8 cellular contexts compared by ENCODE assay signal in the genomic region with DNA sequence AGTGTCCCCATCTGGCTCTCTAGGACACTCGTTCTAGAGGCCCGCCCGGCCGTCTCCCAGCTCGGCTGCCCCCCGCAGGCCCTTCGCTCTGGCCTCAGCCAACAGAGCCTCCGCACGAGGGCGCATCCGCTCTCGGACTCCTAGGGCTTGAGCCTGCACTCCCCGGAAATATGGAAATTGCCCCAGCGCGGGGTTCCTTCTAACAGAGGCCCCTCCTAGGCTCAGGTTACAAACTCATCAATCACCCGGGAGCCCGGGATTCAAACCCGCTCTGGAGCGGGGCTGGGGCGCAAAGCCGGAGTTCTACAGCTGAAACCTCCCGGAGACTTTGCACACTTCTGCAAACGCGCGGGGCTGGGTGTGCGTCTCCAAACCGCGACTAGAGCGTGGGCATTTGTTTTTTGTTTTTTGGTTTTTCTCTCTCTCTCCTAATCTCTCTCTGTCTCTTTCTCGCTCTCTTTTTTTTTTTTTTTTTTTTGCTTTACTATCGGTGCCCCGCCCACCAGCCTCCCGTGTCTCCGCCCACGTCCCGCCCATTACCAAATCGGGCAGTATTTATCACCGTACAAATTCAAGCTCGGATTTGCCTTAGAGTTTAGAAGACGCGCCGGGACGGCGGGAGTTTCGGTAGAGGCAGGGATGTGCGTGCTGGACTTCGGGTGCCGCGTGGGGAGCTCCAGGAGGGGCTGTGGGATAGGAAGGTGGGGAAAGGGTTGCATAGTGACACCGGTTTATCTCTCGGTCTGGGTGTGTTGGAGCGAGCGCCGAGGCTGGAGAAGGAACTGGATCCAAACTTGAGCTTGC. TPM values are rescaled to one million over a fixed set of nuclear protein-coding genes. Genes with fewer than 3 reads are reported as not detected.
DNase-seq lines count a peak whose midpoint lies in the region; ATAC-seq, FAIRE-seq and TF ChIP-seq lines count a peak whose summit lies in the region.

No MANE protein-coding gene starts in this region.

- H3K9ac ChIP-seq in HCT116 (ENCODE audit: low read length) (peak overlapping the region; percentile 54), keratinocyte (ENCODE audit: control insufficient read depth, extremely low read depth, insufficient read depth, low read length) (peak overlapping the region; percentile 36)

- CTCF ChIA-PET in HCT116 (lab: Charles Lee) = interaction anchor here (0.6 to 2.3 kb wide), 26 partner anchors 9 to 1048 kb away, joined by 3 to 22 read pairs (median 4); no protein-coding TSS in a partner anchor

- H3K79me2 ChIP-seq in HCT116 (ENCODE audit: insufficient read depth, low read length) (no peaks in the 10 kb centered on the region), keratinocyte (ENCODE audit: control insufficient read depth, insufficient read depth, low read length) (no peaks in the 10 kb centered on the region)

- H3K27me3 ChIP-seq in BE2C (peaks cover 50% of the 10 kb centered on the region), HCT116 (ENCODE audit: insufficient read depth, low read length) (no peaks in the 10 kb centered on the region), keratinocyte (ENCODE audit: control insufficient read depth, extremely low read depth, insufficient read depth, low read length) (peaks cover 41% of the 10 kb centered on the region)

- intact Hi-C loops in HCT116 (cut with micrococcal nuclease) = loop anchor here (1.0 to 5.0 kb wide), 7 partner anchors 89 to 501 kb away; no protein-coding TSS in a partner anchor

- H3K36me3 ChIP-seq in BE2C (no peaks in the 10 kb centered on the region), HCT116 (ENCODE audit: control insufficient read depth in 1 of 2, insufficient read depth in 2 of 2, low read length in 2 of 2) (no peaks in the 10 kb centered on the region), keratinocyte (ENCODE audit: control insufficient read depth in 2 of 2, extremely low read depth in 1 of 2, insufficient read depth in 2 of 2, low read length in 2 of 2) (no peaks in the 10 kb centered on the region)

- H3K27ac ChIP-seq in HCT116 (ENCODE audit: low read depth, low read length) (peak overlapping the region; percentile 55), keratinocyte (ENCODE audit: control insufficient read depth, insufficient read depth, low read length) (peak overlapping the region; percentile 10)

- H3K4me2 ChIP-seq in HCT116 (ENCODE audit: low read length) = peak overlapping the region; percentile 89
- peak overlapping the region; percentile 79 for H3K4me2 ChIP-seq in keratinocyte (ENCODE audit: control insufficient read depth, extremely low read depth, insufficient read depth, low read depth, low read length)

- peak; percentile 95 for ATAC-seq in HCT116
- ATAC-seq in GM18858 (IDR thresholded peaks at IDR 0.05; ENCODE audit: unreplicated experiment) = no peak
- no peak for ATAC-seq in GM18511 (IDR thresholded peaks at IDR 0.05; ENCODE audit: unreplicated experiment)

- H2AFZ ChIP-seq in HCT116 (ENCODE audit: low read depth, low read length, poor library complexity, severe bottlenecking) (peak overlapping the region; percentile 67), keratinocyte (ENCODE audit: control insufficient read depth, low read length) (peak overlapping the region; percentile 86)

- TF ChIP-seq POLR2A in HCT116 (IDR thresholded peaks at IDR 0.05; ENCODE audit: borderline replicate concordance, extremely low read depth, insufficient read depth, insufficient read length) = peak; percentile 60

- H3K4me1 ChIP-seq in BE2C (no peaks in the 10 kb centered on the region), HCT116 (ENCODE audit: control insufficient read depth in 1 of 2, insufficient read depth in 2 of 2, low read length in 2 of 2) (peaks cover 11 to 22% of the 10 kb centered on the region in 2 experiments; a peak in 3 of 4 replicates), keratinocyte (ENCODE audit: control insufficient read depth, extremely low read depth, insufficient read depth, low read length) (peaks cover 15% of the 10 kb centered on the region)

- H4K20me1 ChIP-seq in HCT116 (ENCODE audit: insufficient read depth) (no peaks in the 10 kb centered on the region), keratinocyte (ENCODE audit: control insufficient read depth, extremely low read depth, insufficient read depth, low read length) (no peaks in the 10 kb centered on the region)

- no peaks in the 10 kb centered on the region for H3K9me1 ChIP-seq in keratinocyte (ENCODE audit: control insufficient read depth, extremely low read depth, insufficient read depth, low read length)

- H3K9me3 ChIP-seq in BE2C = no peaks in the 10 kb centered on the region
- no peaks in the 10 kb centered on the region for H3K9me3 ChIP-seq in HCT116 (ENCODE audit: control insufficient read depth in 1 of 2, insufficient read depth in 1 of 2, low read depth in 1 of 2, low read length in 2 of 2)
- H3K9me3 ChIP-seq in keratinocyte (ENCODE audit: control insufficient read depth, low read depth, low read length) = no peaks in the 10 kb centered on the region

- BruUV-seq in HCT116 (replicated peaks; lab: Mats Ljungman, UMichigan) = no TSS peak

- dilution Hi-C loops in keratinocyte (cut with MboI; ENCODE audit: extremely low pct_ligation_motif_present, low sequenced_read_pairs) = no loop called here

- peak overlapping the region; percentile 47 for H3K4me3 ChIP-seq in BE2C (ENCODE audit: low read depth, low read length)
- H3K4me3 ChIP-seq in HCT116 (replicated peaks in 1 of 2; ENCODE audit: low read depth in 1 of 2, low read length in 2 of 2) = peak overlapping the region; percentile 62 to 63
- peak overlapping the region; percentile 57 to 67 for H3K4me3 ChIP-seq in cardiac fibroblast (replicated peaks in 1 of 2; ENCODE audit: low read depth in 2 of 2, low read length in 2 of 2)
- H3K4me3 ChIP-seq in keratinocyte (ENCODE audit: control insufficient read depth in 2 of 3, extremely low read depth in 1 of 3, insufficient read depth in 2 of 3, low read depth in 1 of 3, low read length in 3 of 3) = peak overlapping the region; percentile 41 to 73 (median 71)

- peak; percentile 64 for TF ChIP-seq CTCF in BE2C (IDR thresholded peaks at IDR 0.05; ENCODE audit: low read depth, low read length)
- peak; percentile 86 to 98 (median 88) for TF ChIP-seq CTCF in HCT116 (IDR thresholded peaks at IDR 0.05 in 2 of 3, conservative IDR thresholded peaks at IDR 0.05 in 1 of 3; ENCODE audit: borderline replicate concordance in 1 of 3, insufficient read depth in 1 of 3, low read depth in 2 of 3, low read length in 2 of 3)
- TF ChIP-seq CTCF in cardiac fibroblast (IDR thresholded peaks at IDR 0.05; ENCODE audit: low read depth, low read length) = peak; percentile 83
- peak in 2 of 3 experiments; percentile 77 to 83 for TF ChIP-seq CTCF in keratinocyte (optimal IDR thresholded peaks at IDR 0.05 in 1 of 3, IDR thresholded peaks at IDR 0.05 in 1 of 3, conservative IDR thresholded peaks at IDR 0.05 in 1 of 3; ENCODE audit: extremely low read depth in 1 of 3, insufficient read depth in 2 of 3, low read length in 3 of 3)

- FAIRE-seq in keratinocyte (lab: Jason Lieb, UNC) = no peak

- RAD21 ChIA-PET in HCT116 (lab: Charles Lee; ENCODE audit: low non-redundant PET in 1 of 2, low total read pairs in 2 of 2, uncharacterized antibody in 2 of 2, unreplicated experiment in 2 of 2) = interaction anchor here (0.7 to 2.1 kb wide), 12 partner anchors 11 to 487 kb away, joined by 3 to 14 read pairs (median 4); no protein-coding TSS in a partner anchor

- POLR2A ChIA-PET in HCT116 (lab: Charles Lee) = interaction anchor here (0.6 to 1.2 kb wide), 9 partner anchors 9 to 812 kb away, joined by 3 to 6 read pairs (median 3); no protein-coding TSS in a partner anchor

- DNase-seq in BE2C (peak; percentile 64), HCT116 (ENCODE audit: low read depth, low spot score) (peak; percentile 97), SW480 (ENCODE audit: low spot score) (peak; percentile 91), cardiac fibroblast (ENCODE audit: low read depth in 2 of 2) (peak; percentile 93 to 98), keratinocyte (ENCODE audit: low read depth, low spot score) (peak; percentile 59)
- peak; percentile 43 for DNase-seq in stimulated activated CD4-positive, alpha-beta T cell treated with anti-CD3 and anti-CD28 coated beads, Interleukin-12 subunit alpha, Interleukin-12 subunit beta, amount 100 ng/mL, for 4 hours

- TF ChIP-seq RAD21 in HCT116 (IDR thresholded peaks at IDR 0.05; ENCODE audit: low read depth) = peak; percentile 95

- H3K9me2 ChIP-seq in HCT116 (ENCODE audit: insufficient read depth) = no peaks in the 10 kb centered on the region

RNA-seq across cellular contexts. Expression of gene FOXL1, which starts 2.4 kb away (rescaled TPM):
- not detected for polyA plus RNA-seq in BE2C (2012; ENCODE audit: insufficient read depth, insufficient read length, low read depth)
- total RNA-seq in HCT116 (2021; ENCODE audit: unreplicated experiment) = 7.5 TPM
- polyA plus RNA-seq in HCT116 (2012) = 2.0 and 3.0 TPM in 2 replicates
- polyA plus RNA-seq in keratinocyte = 0.10 to 0.13 TPM (median 0.11 TPM) in 3 replicates
- polyA plus RNA-seq in keratinocyte (2011; ENCODE audit: low read depth) = 0.11 TPM
- polyA plus RNA-seq in keratinocyte (2011; cell fraction: cytosol; rRNA removed) = 0.08 and 0.09 TPM in 2 replicates
- polyA plus RNA-seq in keratinocyte (2011; cell fraction: nucleus; rRNA removed) = 0.13 and 0.15 TPM in 2 replicates
- 0.11 and 0.24 TPM in 2 replicates for polyA plus RNA-seq in keratinocyte (2012; ENCODE audit: low replicate concordance)
- polyA minus RNA-seq in keratinocyte = 0.07 TPM in 1 of 3 replicates, not detected in the others
- polyA minus RNA-seq in keratinocyte (2011; cell fraction: cytosol; rRNA and poly(A)+ RNA removed) = not detected
- polyA minus RNA-seq in keratinocyte (2011; cell fraction: nucleus; rRNA and poly(A)+ RNA removed) = 0.11 and 0.23 TPM in 2 replicates

RNA-seq across cellular contexts. Expression of gene FOXC2, which starts 9.3 kb away (rescaled TPM):
- polyA plus RNA-seq in BE2C (2012; ENCODE audit: insufficient read depth, insufficient read length, low read depth) = not detected
- 0.22 TPM for total RNA-seq in HCT116 (2021; ENCODE audit: unreplicated experiment)
- 0.04 and 0.10 TPM in 2 replicates for polyA plus RNA-seq in HCT116 (2012)
- polyA plus RNA-seq in keratinocyte = 0.02 TPM in 1 of 3 replicates, not detected in the others
- polyA plus RNA-seq in keratinocyte (2011; ENCODE audit: low read depth) = not detected
- polyA plus RNA-seq in keratinocyte (2011; cell fraction: cytosol; rRNA removed) = not detected in 2 replicates
- polyA plus RNA-seq in keratinocyte (2011; cell fraction: nucleus; rRNA removed) = 0.05 TPM in 1 of 2 replicates, not detected in the other
- 0.07 TPM in 1 of 2 replicates, not detected in the other for polyA plus RNA-seq in keratinocyte (2012; ENCODE audit: low replicate concordance)
- not detected in 3 replicates for polyA minus RNA-seq in keratinocyte
- polyA minus RNA-seq in keratinocyte (2011; cell fraction: cytosol; rRNA and poly(A)+ RNA removed) = not detected
- not detected in 2 replicates for polyA minus RNA-seq in keratinocyte (2011; cell fraction: nucleus; rRNA and poly(A)+ RNA removed)

RNA-seq across cellular contexts. Expression of gene MTHFSD, which starts 20.9 kb away (rescaled TPM):
- 39.6 TPM for polyA plus RNA-seq in BE2C (2012; ENCODE audit: insufficient read depth, insufficient read length, low read depth)
- 33.1 TPM for total RNA-seq in HCT116 (2021; ENCODE audit: unreplicated experiment)
- 16.7 and 17.6 TPM in 2 replicates for polyA plus RNA-seq in HCT116 (2012)
- polyA plus RNA-seq in keratinocyte = 11.5 to 16.2 TPM (median 14.7 TPM) in 3 replicates
- 6.9 TPM for polyA plus RNA-seq in keratinocyte (2011; ENCODE audit: low read depth)
- polyA plus RNA-seq in keratinocyte (2011; cell fraction: cytosol; rRNA removed) = 6.7 and 7.5 TPM in 2 replicates
- 56.3 and 57.2 TPM in 2 replicates for polyA plus RNA-seq in keratinocyte (2011; cell fraction: nucleus; rRNA removed)
- polyA plus RNA-seq in keratinocyte (2012; ENCODE audit: low replicate concordance) = 10.6 and 12.0 TPM in 2 replicates
- 3.4 to 14.0 TPM (median 13.6 TPM) in 3 replicates for polyA minus RNA-seq in keratinocyte
- 5.2 TPM for polyA minus RNA-seq in keratinocyte (2011; cell fraction: cytosol; rRNA and poly(A)+ RNA removed)
- polyA minus RNA-seq in keratinocyte (2011; cell fraction: nucleus; rRNA and poly(A)+ RNA removed) = 17.8 and 25.4 TPM in 2 replicates

Comparison
In these comparisons a context has a peak if more than half of its experiments do, and no peak if none do; other contexts are left out.
1. DNase-seq: peak in every context shown above with its lines; median percentile 97 in HCT116; 96 in cardiac fibroblast; 91 in SW480; 64 in BE2C; 59 in keratinocyte; 43 in stimulated activated CD4-positive, alpha-beta T cell treated with anti-CD3 and anti-CD28 coated beads, Interleukin-12 subunit alpha, Interleukin-12 subunit beta, amount 100 ng/mL, for 4 hours.